Comparison of ENCODE assay signal across 8 cellular contexts in the genomic region with DNA sequence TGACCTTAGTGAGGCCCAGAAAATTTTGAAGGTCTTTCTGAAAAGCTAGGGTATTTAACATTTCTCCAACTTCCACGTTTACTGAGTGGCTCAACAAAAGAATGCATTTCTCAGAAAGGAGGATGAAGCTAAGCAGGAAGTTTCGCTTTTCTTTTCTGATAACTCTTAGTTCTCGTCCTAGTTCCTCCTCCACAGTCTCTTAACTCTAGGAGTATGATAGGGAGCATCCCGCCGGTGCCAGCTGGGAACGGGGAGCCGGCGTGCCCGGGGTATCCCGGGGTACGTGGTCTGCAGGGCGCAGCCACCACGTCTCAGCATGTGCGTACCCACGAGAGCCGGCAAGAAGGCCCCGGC. TPM values are rescaled to one million over a fixed set of nuclear protein-coding genes. Genes with fewer than 3 reads are reported as not detected.
A peak's percentile ranks its signal among the peaks of the same experiment; 100 is the strongest.
DNase-seq lines count a peak whose midpoint lies in the region; ATAC-seq lines count a peak whose summit lies in the region.

No MANE protein-coding gene starts in this region.

- peaks cover 31% of the 10 kb centered on the region for H3K36me3 ChIP-seq in iPS-18a (ENCODE audit: control insufficient read depth, low read depth, low read length)

- peaks cover 55% of the 10 kb centered on the region for H3K36me3 Mint-ChIP-seq in activated CD4-positive, alpha-beta T cell treated with anti-CD3 and anti-CD28 coated beads, Interleukin-2, amount 10 ng/mL, durations not matched to agents 7 days and 5 days (ENCODE audit: low read depth)
- H3K36me3 Mint-ChIP-seq in activated naive CD8-positive, alpha-beta T cell: peaks cover 12% of the 10 kb centered on the region

- DNase-seq in activated CD4-positive, alpha-beta T cell treated with anti-CD3 and anti-CD28 coated beads, Interleukin-2, amount 10 ng/mL, durations not matched to agents 7 days and 5 days: no peak
- no peak for DNase-seq in activated CD4-positive, alpha-beta T cell treated with anti-CD3 and anti-CD28 coated beads for 1 hour
- no peak for DNase-seq in stimulated activated naive CD8-positive, alpha-beta T cell treated with anti-CD3 and anti-CD28 coated beads, Interleukin-15, amount 100 ng/mL, for 72 hours
- no peak for DNase-seq in ACHN
- no peak for DNase-seq in activated CD4-positive, alpha-beta T cell treated with anti-CD3 and anti-CD28 coated beads, Interleukin-2, amount 50 U/mL, for 1 hour

- peak overlapping the region; percentile 69 for H3K27ac ChIP-seq in iPS-18a (ENCODE audit: low read length)

- peak overlapping the region; percentile 99 for H3K4me3 Mint-ChIP-seq in activated CD4-positive, alpha-beta T cell treated with anti-CD3 and anti-CD28 coated beads, Interleukin-2, amount 10 ng/mL, durations not matched to agents 7 days and 5 days
- peak overlapping the region; percentile 98 for H3K4me3 Mint-ChIP-seq in activated naive CD8-positive, alpha-beta T cell
- H3K4me3 Mint-ChIP-seq in stimulated activated naive CD8-positive, alpha-beta T cell treated with anti-CD3 and anti-CD28 coated beads, Interleukin-15, amount 100 ng/mL, for 72 hours: peak overlapping the region; percentile 92 to 95

- peaks cover 63% of the 10 kb centered on the region for H3K4me1 Mint-ChIP-seq in activated CD4-positive, alpha-beta T cell treated with anti-CD3 and anti-CD28 coated beads, Interleukin-2, amount 10 ng/mL, durations not matched to agents 7 days and 5 days
- H3K4me1 Mint-ChIP-seq in activated naive CD8-positive, alpha-beta T cell (ENCODE audit: low read depth): peaks cover 58% of the 10 kb centered on the region
- peaks cover 53% of the 10 kb centered on the region for H3K4me1 Mint-ChIP-seq in stimulated activated naive CD8-positive, alpha-beta T cell treated with anti-CD3 and anti-CD28 coated beads, Interleukin-15, amount 100 ng/mL, for 72 hours

- no peaks in the 10 kb centered on the region for H3K27me3 ChIP-seq in iPS-18a (ENCODE audit: control insufficient read depth, insufficient read depth, low read length)

- POLR2A ChIA-PET in activated CD4-positive, alpha-beta T cell treated with anti-CD3 and anti-CD28 coated beads, Interleukin-2, amount 10 ng/mL, durations not matched to agents 7 days and 5 days (lab: Charles Lee): interaction anchor here (0.6 to 1.0 kb wide), 2 partner anchors 24 to 115 kb away, joined by 3 to 4 read pairs; a partner anchor contains a TSS

- ATAC-seq in HG03108 (IDR thresholded peaks at IDR 0.05; ENCODE audit: unreplicated experiment): peak; percentile 11
- ATAC-seq in stimulated activated naive CD8-positive, alpha-beta T cell treated with anti-CD3 and anti-CD28 coated beads, Interleukin-15, amount 100 ng/mL, for 72 hours: peak; percentile 17

- H3K4me3 ChIP-seq in iPS-18a (ENCODE audit: low read length): peak overlapping the region; percentile 97

- CTCF ChIA-PET in activated CD4-positive, alpha-beta T cell treated with anti-CD3 and anti-CD28 coated beads, Interleukin-2, amount 10 ng/mL, durations not matched to agents 7 days and 5 days (lab: Charles Lee): interaction anchor here (1.0 to 2.9 kb wide), 6 partner anchors 8 to 182 kb away, joined by 3 to 13 read pairs (median 4); a partner anchor contains a TSS

- peak overlapping the region; percentile 94 for H3K27ac Mint-ChIP-seq in activated CD4-positive, alpha-beta T cell treated with anti-CD3 and anti-CD28 coated beads, Interleukin-2, amount 10 ng/mL, durations not matched to agents 7 days and 5 days
- peak overlapping the region; percentile 99 for H3K27ac Mint-ChIP-seq in activated naive CD8-positive, alpha-beta T cell
- H3K27ac Mint-ChIP-seq in stimulated activated naive CD8-positive, alpha-beta T cell treated with anti-CD3 and anti-CD28 coated beads, Interleukin-15, amount 100 ng/mL, for 72 hours: peak overlapping the region; percentile 98

- H3K4me1 ChIP-seq in iPS-18a (ENCODE audit: control insufficient read depth, low read depth, low read length): peaks cover 4% of the 10 kb centered on the region

- no peaks in the 10 kb centered on the region for H3K9me3 Mint-ChIP-seq in activated CD4-positive, alpha-beta T cell treated with anti-CD3 and anti-CD28 coated beads, Interleukin-2, amount 10 ng/mL, durations not matched to agents 7 days and 5 days
- no peaks in the 10 kb centered on the region for H3K9me3 Mint-ChIP-seq in activated naive CD8-positive, alpha-beta T cell (ENCODE audit: low read depth)
- H3K9me3 Mint-ChIP-seq in stimulated activated naive CD8-positive, alpha-beta T cell treated with anti-CD3 and anti-CD28 coated beads, Interleukin-15, amount 100 ng/mL, for 72 hours: no peaks in the 10 kb centered on the region

- in situ Hi-C loops in ACHN (cut with HindIII; ENCODE audit: low pct_ligation_motif_present, low pct_unique_long_range_greater_than_20kb, low sequenced_read_pairs): no loop called here

- H3K9ac ChIP-seq in iPS-18a (ENCODE audit: low read length): peak overlapping the region; percentile 91

- H3K9me3 ChIP-seq in iPS-18a (ENCODE audit: control insufficient read depth, low read depth, low read length): no peaks in the 10 kb centered on the region

- no peaks in the 10 kb centered on the region for H3K27me3 Mint-ChIP-seq in activated CD4-positive, alpha-beta T cell treated with anti-CD3 and anti-CD28 coated beads, Interleukin-2, amount 10 ng/mL, durations not matched to agents 7 days and 5 days
- no peaks in the 10 kb centered on the region for H3K27me3 Mint-ChIP-seq in activated naive CD8-positive, alpha-beta T cell
- no peaks in the 10 kb centered on the region for H3K27me3 Mint-ChIP-seq in stimulated activated naive CD8-positive, alpha-beta T cell treated with anti-CD3 and anti-CD28 coated beads, Interleukin-15, amount 100 ng/mL, for 72 hours

RNA-seq across cellular contexts. Expression of a gene that starts 0.3 kb away (rescaled TPM):
- 100 to 1,000 TPM; 185 to 207 TPM for total RNA-seq in activated CD4-positive, alpha-beta T cell treated with anti-CD3 and anti-CD28 coated beads, Interleukin-2, amount 10 ng/mL, durations not matched to agents 7 days and 5 days

RNA-seq across cellular contexts. Expression of a gene that starts 0.5 kb away (rescaled TPM):
- 10 to 100 TPM; 69.2 to 70.1 TPM for total RNA-seq in activated CD4-positive, alpha-beta T cell treated with anti-CD3 and anti-CD28 coated beads, Interleukin-2, amount 10 ng/mL, durations not matched to agents 7 days and 5 days

RNA-seq across cellular contexts. Expression of a gene that starts 24.0 kb away (rescaled TPM):
- 10 to 100 TPM; 60.3 to 66.1 TPM for total RNA-seq in activated CD4-positive, alpha-beta T cell treated with anti-CD3 and anti-CD28 coated beads, Interleukin-2, amount 10 ng/mL, durations not matched to agents 7 days and 5 days

RNA-seq across cellular contexts. Expression of a gene that starts 29.7 kb away (rescaled TPM):
- total RNA-seq in activated CD4-positive, alpha-beta T cell treated with anti-CD3 and anti-CD28 coated beads, Interleukin-2, amount 10 ng/mL, durations not matched to agents 7 days and 5 days: not detected

RNA-seq across cellular contexts. Expression of a gene that starts 54.1 kb away (rescaled TPM):
- total RNA-seq in activated CD4-positive, alpha-beta T cell treated with anti-CD3 and anti-CD28 coated beads, Interleukin-2, amount 10 ng/mL, durations not matched to agents 7 days and 5 days: not detected
